In the genomic region with DNA sequence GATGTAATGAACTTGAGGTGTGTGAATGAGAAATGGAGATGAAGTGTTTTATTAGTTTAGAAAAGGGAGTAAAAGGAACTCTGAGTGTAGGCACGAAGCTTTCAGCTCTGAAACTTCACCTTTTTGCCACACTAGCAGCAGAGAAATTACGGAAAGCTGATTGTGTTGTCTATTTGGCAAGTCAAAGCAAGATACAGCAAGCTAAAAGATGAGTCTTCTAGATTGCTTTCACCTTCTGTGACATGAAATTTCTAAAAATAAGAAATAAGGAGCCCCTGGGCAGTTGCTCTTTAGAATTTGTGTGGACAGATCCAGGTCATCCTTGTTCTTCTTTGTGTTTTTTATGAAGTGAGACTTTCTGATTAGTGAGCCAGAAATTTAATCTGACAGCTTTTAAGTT, we compare ENCODE assay signal across 1 cellular context.
TF ChIP-seq lines count a peak whose summit lies in the region.

No MANE protein-coding gene starts in this region.

TF ChIP-seq in GM12878, 131 proteins besides CTCF, POLR2A, EP300 and RAD21 (continued from another document):
- TF ChIP-seq, protein P1, sequence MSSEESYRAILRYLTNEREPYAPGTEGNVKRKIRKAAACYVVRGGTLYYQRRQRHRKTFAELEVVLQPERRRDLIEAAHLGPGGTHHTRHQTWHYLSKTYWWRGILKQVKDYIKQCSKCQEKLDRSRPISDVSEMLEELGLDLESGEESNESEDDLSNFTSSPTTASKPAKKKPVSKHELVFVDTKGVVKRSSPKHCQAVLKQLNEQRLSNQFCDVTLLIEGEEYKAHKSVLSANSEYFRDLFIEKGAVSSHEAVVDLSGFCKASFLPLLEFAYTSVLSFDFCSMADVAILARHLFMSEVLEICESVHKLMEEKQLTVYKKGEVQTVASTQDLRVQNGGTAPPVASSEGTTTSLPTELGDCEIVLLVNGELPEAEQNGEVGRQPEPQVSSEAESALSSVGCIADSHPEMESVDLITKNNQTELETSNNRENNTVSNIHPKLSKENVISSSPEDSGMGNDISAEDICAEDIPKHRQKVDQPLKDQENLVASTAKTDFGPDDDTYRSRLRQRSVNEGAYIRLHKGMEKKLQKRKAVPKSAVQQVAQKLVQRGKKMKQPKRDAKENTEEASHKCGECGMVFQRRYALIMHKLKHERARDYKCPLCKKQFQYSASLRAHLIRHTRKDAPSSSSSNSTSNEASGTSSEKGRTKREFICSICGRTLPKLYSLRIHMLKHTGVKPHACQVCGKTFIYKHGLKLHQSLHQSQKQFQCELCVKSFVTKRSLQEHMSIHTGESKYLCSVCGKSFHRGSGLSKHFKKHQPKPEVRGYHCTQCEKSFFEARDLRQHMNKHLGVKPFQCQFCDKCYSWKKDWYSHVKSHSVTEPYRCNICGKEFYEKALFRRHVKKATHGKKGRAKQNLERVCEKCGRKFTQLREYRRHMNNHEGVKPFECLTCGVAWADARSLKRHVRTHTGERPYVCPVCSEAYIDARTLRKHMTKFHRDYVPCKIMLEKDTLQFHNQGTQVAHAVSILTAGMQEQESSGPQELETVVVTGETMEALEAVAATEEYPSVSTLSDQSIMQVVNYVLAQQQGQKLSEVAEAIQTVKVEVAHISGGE (CRISPR knock-in tag; IDR thresholded peaks at IDR 0.05) = no peak
- TF ChIP-seq, protein P2, sequence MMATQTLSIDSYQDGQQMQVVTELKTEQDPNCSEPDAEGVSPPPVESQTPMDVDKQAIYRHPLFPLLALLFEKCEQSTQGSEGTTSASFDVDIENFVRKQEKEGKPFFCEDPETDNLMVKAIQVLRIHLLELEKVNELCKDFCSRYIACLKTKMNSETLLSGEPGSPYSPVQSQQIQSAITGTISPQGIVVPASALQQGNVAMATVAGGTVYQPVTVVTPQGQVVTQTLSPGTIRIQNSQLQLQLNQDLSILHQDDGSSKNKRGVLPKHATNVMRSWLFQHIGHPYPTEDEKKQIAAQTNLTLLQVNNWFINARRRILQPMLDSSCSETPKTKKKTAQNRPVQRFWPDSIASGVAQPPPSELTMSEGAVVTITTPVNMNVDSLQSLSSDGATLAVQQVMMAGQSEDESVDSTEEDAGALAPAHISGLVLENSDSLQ (IDR thresholded peaks at IDR 0.05) = no peak
- TF ChIP-seq SUZ12 (IDR thresholded peaks at IDR 0.05; ENCODE audit: unreplicated experiment) = no peak
